18 cellular contexts compared by ENCODE assay signal in genomic region chr22:23363683-23364082, GRCh38.
"Had no signal": no experiment of that assay in that cellular context is flagged by ENCODE, and none has a peak within 500 bp of the region (broad histone marks: within the 10 kb centered on the region; RNA-seq: fewer than 3 reads in every experiment).

No MANE protein-coding gene starts in this region.

- H3K9me3 ChIP-seq: MG63, SK-N-SH had no signal

- H3K36me3 ChIP-seq: MG63 had no signal

- H3K4me3 ChIP-seq: MG63 had no signal

- ATAC-seq: T-cell had no signal

- DNase-seq: Karpas-422, KG1, MG63, NCI-H1092 treated with DMSO at 0.1 percent for 48 hours, NCI-H1436, NCI-H187, NCI-H2029, NCI-H2081 treated with DMSO at 0.1 percent for 48 hours, NCI-H2171, NCI-H226, NCI-H524, NCI-H526 treated with DMSO at 0.1 percent for 48 hours, NCI-H774, Right ventricle myocardium superior, RPMI8226, SK-N-SH, SW 1271, T-cell had no signal
